In the genomic region with DNA sequence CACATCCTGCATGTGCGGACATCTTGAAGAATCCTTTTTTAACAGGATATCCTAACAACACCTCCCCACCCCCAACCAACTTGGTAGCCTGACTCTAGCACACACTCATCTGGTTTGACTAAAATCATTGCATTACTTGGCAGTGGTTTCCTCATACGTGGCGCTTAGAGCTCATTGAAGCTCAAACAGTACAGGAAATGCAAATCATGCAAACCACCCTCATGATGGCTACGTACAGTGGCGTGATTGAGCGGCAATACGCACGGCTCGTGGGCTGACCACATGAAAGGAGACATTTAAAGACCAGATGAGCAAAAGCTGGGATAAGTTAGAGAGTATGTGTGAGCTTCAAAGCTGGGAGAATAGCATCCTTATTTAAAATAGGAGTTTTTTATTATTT, we compare ENCODE assay signal across 9 cellular contexts.
A peak's percentile ranks its signal among the peaks of the same experiment; 100 is the strongest.
DNase-seq lines count a peak whose midpoint lies in the region; ATAC-seq and TF ChIP-seq lines count a peak whose summit lies in the region.
"Had no signal": no experiment of that assay in that cellular context is flagged by ENCODE, and none has a peak within 500 bp of the region (broad histone marks: within the 10 kb centered on the region; RNA-seq: fewer than 3 reads in every experiment).

No MANE protein-coding gene starts in this region.

- peak; percentile 97 for ATAC-seq in GM18861 (IDR thresholded peaks at IDR 0.05; ENCODE audit: unreplicated experiment)
- peak; percentile 100 for ATAC-seq in HG02981 (IDR thresholded peaks at IDR 0.05; ENCODE audit: unreplicated experiment)
- peak; percentile 97 for ATAC-seq in effector memory CD8-positive, alpha-beta T cell (replicated peaks)

- H3K9me3 Mint-ChIP-seq in effector memory CD8-positive, alpha-beta T cell: no peaks in the 10 kb centered on the region
- H3K9me3 Mint-ChIP-seq: neural crest cell had no signal

- H3K27ac Mint-ChIP-seq in effector memory CD8-positive, alpha-beta T cell: peak overlapping the region; percentile 72 to 94

- H3K4me3 Mint-ChIP-seq in effector memory CD8-positive, alpha-beta T cell: peak overlapping the region; percentile 49 to 76
- H3K4me3 Mint-ChIP-seq: neural crest cell had no signal

- intact Hi-C loops in stomach (cut with DNase I; ENCODE audit: low total_unique reads): no loop called here

- DNase-seq in activated CD4-positive, alpha-beta T cell treated with anti-CD3 and anti-CD28 coated beads for 1 hour: peak; percentile 26
- DNase-seq in effector memory CD8-positive, alpha-beta T cell: peak; percentile 60 to 67 (median 61)
- DNase-seq in stimulated activated CD8-positive, alpha-beta memory T cell treated with anti-CD3 and anti-CD28 coated beads, Interleukin-7, amount 100 ng/mL, for 1 hour (ENCODE audit: low read depth in 2 of 2): peak; percentile 13 to 31
- no peak for DNase-seq in superior temporal gyrus (ENCODE audit: extremely low spot score)
- no peak for DNase-seq in NCI-H2171 treated with DMSO at 0.1 percent for 48 hours (lab: John Stamatoyannopoulos, UW)
- no peak for DNase-seq in stomach

- TF ChIP-seq EP300 in stomach (IDR thresholded peaks at IDR 0.05): no peak

- no peaks in the 10 kb centered on the region for H3K27me3 ChIP-seq in stomach

- no peak overlapping the region for H3K27ac ChIP-seq in stomach

- H3K4me1 Mint-ChIP-seq in effector memory CD8-positive, alpha-beta T cell (ENCODE audit: low read depth in 2 of 2): peaks cover 22 to 33% of the 10 kb centered on the region in 2 donors
- H3K4me1 Mint-ChIP-seq: neural crest cell had no signal

- H3K4me3 ChIP-seq in stomach: no peak overlapping the region

- H3K36me3 ChIP-seq in stomach: no peaks in the 10 kb centered on the region

- WGBS in stomach, 5 donors: 80 to 92% (median 88%) methylated on average over 9 of the region's 9 CpGs

- no peak for TF ChIP-seq CTCF in stomach (IDR thresholded peaks at IDR 0.05)

- H3K36me3 Mint-ChIP-seq in effector memory CD8-positive, alpha-beta T cell (ENCODE audit: insufficient read depth): no peaks in the 10 kb centered on the region

- no peak for TF ChIP-seq POLR2A in stomach (IDR thresholded peaks at IDR 0.05)

- H3K27me3 Mint-ChIP-seq in effector memory CD8-positive, alpha-beta T cell: no peaks in the 10 kb centered on the region

- H3K9me3 ChIP-seq in stomach: no peaks in the 10 kb centered on the region

- no peaks in the 10 kb centered on the region for H3K4me1 ChIP-seq in stomach

Comparison
In these comparisons a context has a peak if more than half of its experiments do, and no peak if none do; other contexts are left out.
1. DNase-seq: peak in activated CD4-positive, alpha-beta T cell treated with anti-CD3 and anti-CD28 coated beads for 1 hour (single experiment), effector memory CD8-positive, alpha-beta T cell (3 of 3) and stimulated activated CD8-positive, alpha-beta memory T cell treated with anti-CD3 and anti-CD28 coated beads, Interleukin-7, amount 100 ng/mL, for 1 hour (2 of 2); none in superior temporal gyrus (single experiment), NCI-H2171 treated with DMSO at 0.1 percent for 48 hours (single experiment) and stomach (single experiment).
2. Peak in every context shown above with its lines, with median percentiles within 50 percentile points of each other: ATAC-seq.